In the genomic region with DNA sequence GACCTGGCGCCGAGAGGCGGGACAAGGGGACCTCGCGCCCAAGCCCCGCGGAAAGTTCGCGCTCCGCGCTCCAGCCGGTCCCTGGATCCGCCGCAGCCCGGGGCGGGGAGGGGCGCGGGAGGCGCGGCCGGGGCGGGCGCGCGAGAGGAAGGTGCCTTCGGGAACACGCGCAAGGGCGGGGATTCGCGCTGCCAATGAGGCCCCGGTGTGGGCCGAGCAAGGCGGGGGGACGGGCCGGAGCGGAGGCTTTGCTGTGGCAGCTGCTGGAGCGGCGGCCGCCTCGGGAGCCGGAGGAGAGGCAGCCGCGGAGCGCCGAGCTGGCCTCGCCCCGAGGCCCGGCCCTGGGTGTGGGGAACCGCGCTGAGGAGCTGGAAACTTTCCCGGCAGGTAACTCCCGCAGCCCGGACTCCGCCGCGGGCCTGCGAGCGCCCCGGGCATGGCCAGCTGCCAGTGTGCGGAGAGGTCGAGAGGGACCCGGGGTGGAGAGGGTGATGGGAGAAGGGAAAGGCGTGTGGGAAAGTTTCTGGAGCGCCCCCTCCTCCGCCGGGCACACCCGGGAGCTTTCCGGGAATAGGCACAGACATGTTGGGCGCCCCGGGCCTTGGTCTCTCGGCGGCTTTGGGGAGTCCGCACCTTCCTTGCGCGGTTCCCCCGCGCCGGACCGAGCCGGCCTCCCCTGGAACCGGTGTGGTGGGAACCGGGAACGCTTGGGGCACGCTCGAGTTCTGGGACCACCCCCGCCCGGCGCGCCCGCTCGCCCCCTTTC, we compare ENCODE assay signal across 8 cellular contexts. TPM values are rescaled to one million over a fixed set of nuclear protein-coding genes. Genes with fewer than 3 reads are reported as not detected.
DNase-seq lines count a peak whose midpoint lies in the region; ATAC-seq, FAIRE-seq and TF ChIP-seq lines count a peak whose summit lies in the region.

A gene (plus strand): TSS at position 245 of the 766 bp plus-strand sequence. CDS start 97,271 bp downstream, outside the sequence.

- POLR2A ChIA-PET in GM12878 (lab: Charles Lee), result no interaction called here

- H3K4me1 ChIP-seq in GM12878 (ENCODE audit: control insufficient read depth, insufficient read depth, low read length), result no peaks in the 10 kb centered on the region
- H3K4me1 ChIP-seq in hepatocyte (ENCODE audit: insufficient read depth), result peaks cover 35% of the 10 kb centered on the region

- in situ Hi-C loops in GM12878 (cut with MboI), result no loop called here

- peak within 1 kb of the TSS; percentile 53 for H3K4me3 ChIP-seq in GM12878
- peak within 1 kb of the TSS; percentile 88 for H3K4me3 ChIP-seq in hepatocyte

- no peak within 1 kb of the TSS for H3K27ac ChIP-seq in GM12878 (ENCODE audit: control insufficient read depth, insufficient read depth)
- peak within 1 kb of the TSS; percentile 94 for H3K27ac ChIP-seq in hepatocyte

- H4K20me1 ChIP-seq in GM12878 (ENCODE audit: control insufficient read depth, insufficient read depth), result no peaks in the 10 kb centered on the region
- peaks cover 23% of the 10 kb centered on the region for H4K20me1 ChIP-seq in hepatocyte (ENCODE audit: insufficient read depth, poor library complexity, severe bottlenecking)

- RAD21 ChIA-PET in GM12878 (lab: Charles Lee; ENCODE audit: unreplicated experiment), result no interaction called here

- H3K9me3 ChIP-seq in GM12878 (replicated peaks; ENCODE audit: control insufficient read depth, insufficient read depth, low read length), result no peaks in the 10 kb centered on the region
- no peaks in the 10 kb centered on the region for H3K9me3 ChIP-seq in hepatocyte (ENCODE audit: low read depth)

- no peak for TF ChIP-seq EP300 in GM12878 (IDR thresholded peaks at IDR 0.05; ENCODE audit: borderline replicate concordance in 1 of 2, control insufficient read depth in 1 of 2, low read depth in 2 of 2, low read length in 2 of 2)

- TF ChIP-seq RAD21 in GM12878 (IDR thresholded peaks at IDR 0.05; ENCODE audit: insufficient read depth, low read depth, low read length), result no peak

- H3K9me2 ChIP-seq in hepatocyte (replicated peaks; ENCODE audit: insufficient read depth), result no peaks in the 10 kb centered on the region

- ATAC-seq in HG02763 (IDR thresholded peaks at IDR 0.05; ENCODE audit: unreplicated experiment), result peak; percentile 84
- ATAC-seq in GM12878, result peak; percentile 97
- no peak for ATAC-seq in GM18520 (IDR thresholded peaks at IDR 0.05; ENCODE audit: unreplicated experiment)

- intact Hi-C loops in GM12878 (cut with micrococcal nuclease; ENCODE audit: unreplicated experiment), result no loop called here

- peaks cover 6 to 18% of the 10 kb centered on the region in 2 experiments for H3K27me3 ChIP-seq in GM12878 (replicated peaks in 1 of 2; ENCODE audit: control insufficient read depth in 2 of 2, insufficient read depth in 2 of 2, low read length in 1 of 2)
- no peaks in the 10 kb centered on the region for H3K27me3 ChIP-seq in hepatocyte

- H2AFZ ChIP-seq in GM12878 (ENCODE audit: control insufficient read depth, low read depth, low read length) (peak within 1 kb of the TSS; percentile 56), hepatocyte (peak within 1 kb of the TSS; percentile 92)

- BruUV-seq in GM12878 (replicated peaks; lab: Mats Ljungman, UMichigan), result no TSS peak

- H3K9ac ChIP-seq in GM12878 (ENCODE audit: control insufficient read depth, insufficient read depth, low read length), result peak within 1 kb of the TSS; percentile 8; the same call in 1 of the 2 replicates

- 1% methylated on average over 44 of the region's 92 CpGs for WGBS in GM12878 (ENCODE audit: insufficient coverage, insufficient replicate concordance, low lambda C conversion rate, missing lambda C conversion rate)
- 1% methylated on average over 40 of the region's 92 CpGs for WGBS in hepatocyte (ENCODE audit: low lambda C conversion rate, missing lambda C conversion rate)

- FAIRE-seq in GM12878 (lab: Jason Lieb, UNC), result no peak

- no peaks in the 10 kb centered on the region for H3K79me2 ChIP-seq in GM12878 (ENCODE audit: control insufficient read depth, insufficient read depth, low read length)
- peaks cover 40% of the 10 kb centered on the region for H3K79me2 ChIP-seq in hepatocyte

- TF ChIP-seq POLR2A in GM15510 (IDR thresholded peaks at IDR 0.05; ENCODE audit: borderline replicate concordance, extremely low read depth, insufficient read length) (peak; percentile 42), GM12878 (IDR thresholded peaks at IDR 0.05; ENCODE audit: low read depth, low read length) (peak; percentile 53; the same call in 1 of the 2 replicates)

- TF ChIP-seq CTCF in GM12878 (IDR thresholded peaks at IDR 0.05 in 2 of 3, conservative IDR thresholded peaks at IDR 0.05 in 1 of 3; ENCODE audit: control insufficient read depth in 2 of 3, extremely low read depth in 1 of 3, insufficient read depth in 1 of 3, low read depth in 3 of 3, low read length in 3 of 3) (no peak), hepatocyte (IDR thresholded peaks at IDR 0.05; ENCODE audit: poor library complexity) (no peak)

- CTCF ChIA-PET in GM12878 (lab: Yijun Ruan, JAX), result no interaction called here

- H3K4me2 ChIP-seq in GM12878 (ENCODE audit: control insufficient read depth, insufficient read depth), result peak within 1 kb of the TSS; percentile 77
- H3K4me2 ChIP-seq in hepatocyte, result peak within 1 kb of the TSS; percentile 93

- DNase-seq in NCI-H128 (lab: John Stamatoyannopoulos, UW; ENCODE audit: unreplicated experiment) (peak; percentile 61), T-helper 1 cell (peak in 3 of 5 donors; percentile 7 to 48 (median 13)), GM12878 (ENCODE audit: low read depth, low spot score) (peak; percentile 17), hepatocyte (ENCODE audit: low spot score) (peak; percentile 97), putamen (ENCODE audit: low spot score) (peak; percentile 92)

- no peaks in the 10 kb centered on the region for H3K36me3 ChIP-seq in GM12878 (ENCODE audit: control insufficient read depth in 2 of 2, insufficient read depth in 2 of 2, low read length in 1 of 2)
- no peaks in the 10 kb centered on the region for H3K36me3 ChIP-seq in hepatocyte (replicated peaks; ENCODE audit: insufficient read depth, low read depth)

- SMC1A ChIA-PET in GM12878 (lab: Charles Lee; ENCODE audit: uncharacterized antibody, unreplicated experiment), result no interaction called here

TF ChIP-seq in GM12878, 131 proteins besides CTCF, POLR2A, EP300 and RAD21:
- no peak for TF ChIP-seq MTA2 (IDR thresholded peaks at IDR 0.05; ENCODE audit: low read depth)
- TF ChIP-seq PAX5 (IDR thresholded peaks at IDR 0.05; ENCODE audit: borderline replicate concordance, low read depth, low read length), result no peak
TF ChIP-seq in GM12878: peak in this region for 0.

RNA-seq across cellular contexts. Expression of the gene that starts here (rescaled TPM):
- total RNA-seq in GM12878 (2013; cell fraction: nucleolus; rRNA removed), result 39.6 and 41.7 TPM in 2 replicates
- total RNA-seq in GM12878 (2014; rRNA removed), result 0.16 and 0.34 TPM in 2 replicates
- 0.32 and 0.36 TPM in 2 replicates for total RNA-seq in GM12878 (2014; rRNA removed; fragmentation: Illumina TruSeq; extraction: Trizol)
- total RNA-seq in GM12878 (2021), result 0.48 and 0.59 TPM in 2 replicates
- polyA plus RNA-seq in GM12878 (2011; ENCODE audit: low read depth), result 0.33 TPM
- 5.0 and 5.3 TPM in 2 replicates for polyA plus RNA-seq in GM12878 (2011; rRNA removed)
- 3.4 and 3.9 TPM in 2 replicates for polyA plus RNA-seq in GM12878 (2011; cell fraction: cytosol; rRNA removed)
- polyA plus RNA-seq in GM12878 (2011; cell fraction: nucleus; rRNA removed), result 9.7 and 11.3 TPM in 2 replicates
- 0.69 and 1.0 TPM in 2 replicates for polyA plus RNA-seq in GM12878 (2012)
- 0.24 and 0.26 TPM in 2 replicates for polyA plus RNA-seq in GM12878 (2014; fragmentation: Illumina TruSeq; extraction: Trizol)
- under 1 TPM; 0.05 to 0.07 TPM for polyA plus RNA-seq in GM12878 (2014; fragmentation: Nextera tagmentation; extraction: Ambion mirVana)
- polyA plus RNA-seq in GM12878 (2014; rRNA removed), result 0.20 and 0.35 TPM in 2 replicates
- under 1 TPM; 0.16 to 0.52 TPM for polyA plus RNA-seq in GM12878 (2016; fragmentation: Nextera tagmentation; extraction: Ambion mirVana)
- 11.8 and 14.9 TPM in 2 replicates for polyA minus RNA-seq in GM12878 (2011; rRNA and poly(A)+ RNA removed)
- polyA minus RNA-seq in GM12878 (2011; cell fraction: cytosol; rRNA and poly(A)+ RNA removed), result 3.2 and 5.1 TPM in 2 replicates
- 8.7 and 13.0 TPM in 2 replicates for polyA minus RNA-seq in GM12878 (2011; cell fraction: nucleus; rRNA and poly(A)+ RNA removed)
- total RNA-seq in hepatocyte, result 18.5 and 20.6 TPM in 2 replicates
- polyA plus RNA-seq in hepatocyte, result 8.3 and 8.9 TPM in 2 replicates

Comparison
In these comparisons a context has a peak if more than half of its experiments do, and no peak if none do; other contexts are left out.
1. DNase-seq: peak in every context shown above with its lines; median percentile 97 in hepatocyte; 92 in putamen; 61 in NCI-H128; 17 in GM12878; 13 in T-helper 1 cell.